In the genomic region with DNA sequence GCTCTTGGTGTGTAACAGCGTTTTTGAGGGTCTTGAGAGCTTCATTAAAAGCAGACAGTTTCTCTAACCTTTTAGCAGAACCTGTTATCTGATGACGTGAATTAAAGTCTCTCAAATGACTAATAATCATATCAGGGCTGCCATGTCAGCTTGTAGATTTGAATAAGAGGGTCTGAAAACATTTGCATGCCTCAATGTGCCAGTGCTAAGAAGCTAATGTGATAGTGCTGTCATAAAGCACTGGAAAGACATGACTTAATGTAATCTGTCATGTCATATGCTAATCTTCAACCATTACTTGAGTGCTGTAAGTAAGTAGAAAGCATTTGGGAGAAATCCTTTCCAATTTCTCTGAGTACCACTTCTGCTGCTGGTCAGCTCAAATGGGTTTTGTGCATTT, we compare ENCODE assay signal across 21 cellular contexts.
"Had no signal": no experiment of that assay in that cellular context is flagged by ENCODE, and none has a peak within 500 bp of the region (broad histone marks: within the 10 kb centered on the region; RNA-seq: fewer than 3 reads in every experiment).

No MANE protein-coding gene starts in this region.

- DNase-seq: activated CD4-positive, alpha-beta memory T cell treated with anti-CD3 and anti-CD28 coated beads, Interleukin-2, amount 10 ng/mL, durations not matched to agents 7 days and 5 days; activated CD4-positive, alpha-beta T cell treated with anti-CD3 and anti-CD28 coated beads, Interleukin-2, amount 10 ng/mL, durations not matched to agents 7 days and 5 days; activated CD4-positive, CD25-positive, alpha-beta regulatory T cell; activated gamma-delta T cell; activated naive CD4-positive, alpha-beta T cell treated with anti-CD3 and anti-CD28 coated beads for 36 hours; activated T-cell treated with anti-CD3 and anti-CD28 coated beads for 4 hours; activated T-cell treated with anti-CD3 and anti-CD28 coated beads, Interleukin-2, amount 50 U/mL, for 48 hours; amygdala; NCI-H1092; NCI-H2029 treated with DMSO at 0.1 percent for 48 hours; NCI-H2171; NCI-H2227 treated with DMSO at 0.1 percent for 48 hours; NCI-H774; PC-3; SHP77 treated with DMSO at 0.1 percent for 48 hours; T-helper 17 cell; T-helper 9 cell had no signal

- H3K9ac ChIP-seq: KMS-11 had no signal

- H3K4me2 ChIP-seq: KMS-11 had no signal

- H3K27ac Mint-ChIP-seq: activated CD4-positive, alpha-beta memory T cell treated with anti-CD3 and anti-CD28 coated beads, Interleukin-2, amount 10 ng/mL, durations not matched to agents 7 days and 5 days; activated CD4-positive, alpha-beta T cell treated with anti-CD3 and anti-CD28 coated beads, Interleukin-2, amount 10 ng/mL, durations not matched to agents 7 days and 5 days; activated naive CD4-positive, alpha-beta T cell treated with anti-CD3 and anti-CD28 coated beads for 36 hours; activated naive CD8-positive, alpha-beta T cell; activated T-helper 17 cell treated with anti-CD3 and anti-CD28 coated beads, Interleukin-2, amount 50 U/mL, for 72 hours; T-helper 17 cell had no signal

- H3K36me3 Mint-ChIP-seq: activated naive CD8-positive, alpha-beta T cell; brain had no signal

- H3K4me1 Mint-ChIP-seq: activated CD4-positive, alpha-beta memory T cell treated with anti-CD3 and anti-CD28 coated beads, Interleukin-2, amount 10 ng/mL, durations not matched to agents 7 days and 5 days; activated CD4-positive, alpha-beta T cell treated with anti-CD3 and anti-CD28 coated beads, Interleukin-2, amount 10 ng/mL, durations not matched to agents 7 days and 5 days; activated T-helper 17 cell treated with anti-CD3 and anti-CD28 coated beads, Interleukin-2, amount 50 U/mL, for 72 hours; T-helper 17 cell had no signal

- H3K9me3 Mint-ChIP-seq: activated CD4-positive, alpha-beta memory T cell treated with anti-CD3 and anti-CD28 coated beads, Interleukin-2, amount 10 ng/mL, durations not matched to agents 7 days and 5 days; activated CD4-positive, alpha-beta T cell treated with anti-CD3 and anti-CD28 coated beads, Interleukin-2, amount 10 ng/mL, durations not matched to agents 7 days and 5 days; activated naive CD4-positive, alpha-beta T cell treated with anti-CD3 and anti-CD28 coated beads for 36 hours; activated T-helper 17 cell treated with anti-CD3 and anti-CD28 coated beads, Interleukin-2, amount 50 U/mL, for 72 hours; brain had no signal

- H3K27ac ChIP-seq: KMS-11 had no signal

- H3K27me3 Mint-ChIP-seq: activated CD4-positive, alpha-beta T cell treated with anti-CD3 and anti-CD28 coated beads, Interleukin-2, amount 10 ng/mL, durations not matched to agents 7 days and 5 days; brain had no signal

- H3K4me3 Mint-ChIP-seq: activated CD4-positive, alpha-beta memory T cell treated with anti-CD3 and anti-CD28 coated beads, Interleukin-2, amount 10 ng/mL, durations not matched to agents 7 days and 5 days; activated CD4-positive, alpha-beta T cell treated with anti-CD3 and anti-CD28 coated beads, Interleukin-2, amount 10 ng/mL, durations not matched to agents 7 days and 5 days; activated naive CD4-positive, alpha-beta T cell treated with anti-CD3 and anti-CD28 coated beads for 36 hours; activated naive CD8-positive, alpha-beta T cell; activated T-helper 17 cell treated with anti-CD3 and anti-CD28 coated beads, Interleukin-2, amount 50 U/mL, for 72 hours; brain; T-helper 17 cell had no signal
